In genomic region chr4:48421101-48421500, GRCh38 we compare ENCODE assay signal across 30 cellular contexts.
"Had no signal": no experiment of that assay in that cellular context is flagged by ENCODE, and none has a peak within 500 bp of the region (broad histone marks: within the 10 kb centered on the region; RNA-seq: fewer than 3 reads in every experiment).

No MANE protein-coding gene starts in this region.

- H3K4me3 ChIP-seq: adrenal gland, body of pancreas, cardiac muscle cell, coronary artery, dorsolateral prefrontal cortex, gastroesophageal sphincter, heart right ventricle had no signal

- ATAC-seq: activated CD4-positive, alpha-beta T cell treated with anti-CD3 and anti-CD28 coated beads for 36 hours; activated CD8-positive, alpha-beta memory T cell treated with anti-CD3 and anti-CD28 coated beads, Interleukin-2, amount 10 ng/mL, durations not matched to agents 7 days and 5 days; activated CD8-positive, alpha-beta T cell treated with anti-CD3 and anti-CD28 coated beads, Interleukin-2, amount 10 ng/mL, durations not matched to agents 7 days and 5 days; activated naive CD8-positive, alpha-beta T cell treated with anti-CD3 and anti-CD28 coated beads, Interleukin-2, amount 50 U/mL, for 24 hours; body of pancreas; esophagus mucosa; gastroesophageal sphincter; heart right ventricle; T-cell; T-helper 17 cell had no signal

- H3K9me3 ChIP-seq: adrenal gland, body of pancreas, gastroesophageal sphincter had no signal

- DNase-seq: activated CD4-positive, alpha-beta memory T cell treated with anti-CD3 and anti-CD28 coated beads for 36 hours; activated CD4-positive, alpha-beta T cell treated with anti-CD3 and anti-CD28 coated beads for 36 hours; activated CD4-positive, alpha-beta T cell treated with anti-CD3 and anti-CD28 coated beads, Interleukin-2, amount 10 ng/mL, durations not matched to agents 24 days and 14 days; activated CD4-positive, CD25-positive, alpha-beta regulatory T cell; activated CD4-positive, CD25-positive, alpha-beta regulatory T cell treated with anti-CD3 and anti-CD28 coated beads, Interleukin-2, amount 50 U/mL, for 72 hours; activated CD8-positive, alpha-beta memory T cell treated with anti-CD3 and anti-CD28 coated beads, Interleukin-2, amount 10 ng/mL, durations not matched to agents 7 days and 5 days; activated CD8-positive, alpha-beta memory T cell treated with anti-CD3 and anti-CD28 coated beads, Interleukin-2, amount 50 U/mL, for 4 hours; activated CD8-positive, alpha-beta T cell treated with anti-CD3 and anti-CD28 coated beads, Interleukin-2, amount 10 ng/mL, durations not matched to agents 7 days and 5 days; activated effector memory CD4-positive, alpha-beta T cell treated with anti-CD3 and anti-CD28 coated beads, Interleukin-2, amount 50 U/mL, for 16 hours; activated naive CD4-positive, alpha-beta T cell treated with anti-CD3 and anti-CD28 coated beads for 36 hours; activated naive CD8-positive, alpha-beta T cell treated with anti-CD3 and anti-CD28 coated beads for 36 hours; activated naive CD8-positive, alpha-beta T cell treated with anti-CD3 and anti-CD28 coated beads, Interleukin-2, amount 50 U/mL, for 24 hours; activated T-cell treated with anti-CD3 and anti-CD28 coated beads, Interleukin-2, amount 50 U/mL, for 1 hour; activated T-cell treated with anti-CD3 and anti-CD28 coated beads, Interleukin-2, amount 50 U/mL, for 48 hours; adrenal gland; amygdala; aorta; body of pancreas; dorsolateral prefrontal cortex; effector memory CD4-positive, alpha-beta T cell; foreskin melanocyte; heart right ventricle; SW 1271; T-cell; T-helper 17 cell; T1000 had no signal

- H3K27ac ChIP-seq: adrenal gland, body of pancreas, cardiac muscle cell, coronary artery, dorsolateral prefrontal cortex, gastroesophageal sphincter, heart right ventricle had no signal

- H3K27me3 ChIP-seq: adrenal gland, body of pancreas, cardiac muscle cell, dorsolateral prefrontal cortex, gastroesophageal sphincter, heart right ventricle had no signal

- H3K4me1 ChIP-seq: adrenal gland, body of pancreas, gastroesophageal sphincter, heart right ventricle had no signal
